ENCODE assay signal across 8 cellular contexts in the genomic region with DNA sequence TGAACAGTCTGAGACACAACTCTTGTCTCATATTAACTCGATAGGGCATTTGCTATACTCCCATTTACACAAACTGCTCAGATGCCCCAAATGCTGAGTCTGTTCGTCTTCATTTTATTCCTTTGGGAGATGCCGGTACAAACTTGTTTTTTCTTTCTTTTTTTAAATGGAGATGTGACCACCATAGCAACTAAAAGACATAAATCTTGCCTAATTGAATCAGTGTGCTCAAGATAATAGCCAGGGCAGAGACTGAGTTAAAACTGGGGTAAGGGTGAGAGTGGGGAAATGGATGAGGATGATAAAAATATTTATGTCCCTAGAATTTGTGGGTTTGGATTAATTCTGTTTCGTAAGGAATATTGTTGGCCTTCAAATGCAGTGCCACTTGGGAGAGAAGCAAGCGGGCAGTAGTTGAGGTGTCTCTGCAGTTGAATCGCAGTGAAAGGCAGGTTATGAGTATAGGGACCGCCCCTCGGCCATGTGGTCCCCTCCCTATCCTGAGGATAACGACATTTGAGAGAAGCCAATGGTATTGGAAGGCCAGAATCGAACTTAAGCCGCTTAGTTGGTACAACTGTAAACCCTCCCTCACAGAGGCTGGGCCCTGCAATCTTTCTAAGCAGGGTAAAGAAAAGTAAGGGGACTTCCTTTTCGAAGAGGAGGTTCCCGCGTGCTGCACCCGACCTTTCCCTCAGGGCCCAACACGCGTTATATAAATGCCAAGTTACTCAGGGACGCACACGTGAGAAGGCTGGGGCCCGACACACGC. TPM values are rescaled to one million over a fixed set of nuclear protein-coding genes. Genes with fewer than 3 reads are reported as not detected.
A peak's percentile ranks its signal among the peaks of the same experiment; 100 is the strongest.
DNase-seq lines count a peak whose midpoint lies in the region; ATAC-seq, FAIRE-seq and TF ChIP-seq lines count a peak whose summit lies in the region.

No MANE protein-coding gene starts in this region.

- in situ Hi-C loops in gastrocnemius medialis (cut with MboI; ENCODE audit: low sequenced_read_pairs in 4 of 4) = loop anchor here in 2 of 4 donors (10.0 to 25.0 kb wide), 3 partner anchors 61 to 464 kb away; a partner anchor contains a TSS

- FAIRE-seq in H54 (lab: Jason Lieb, UNC) = no peak

- peak overlapping the region; percentile 86 for H3K9ac ChIP-seq in NT2/D1 (ENCODE audit: insufficient read length, low read depth)

- TF ChIP-seq POLR2A in gastrocnemius medialis (IDR thresholded peaks at IDR 0.05) (no peak), H54 (IDR thresholded peaks at IDR 0.05; ENCODE audit: low read depth, low read length) (no peak)

- ATAC-seq in left ventricle myocardium superior (peak; percentile 64), gastrocnemius medialis (peak in 1 of 2 donors; percentile 65)

- peak; percentile 81 for DNase-seq in D341Med (ENCODE audit: low spot score)
- DNase-seq in GM20000 (ENCODE audit: low spot score) = peak; percentile 62
- DNase-seq in HL-60 (ENCODE audit: low read depth in 1 of 2, low spot score in 1 of 2) = peak; percentile 57 to 66
- peak; percentile 62 for DNase-seq in NT2/D1 (ENCODE audit: low read depth, low spot score)
- DNase-seq in activated naive CD4-positive, alpha-beta T cell treated with anti-CD3 and anti-CD28 coated beads, Interleukin-2, amount 50 U/mL, for 16 hours = peak; percentile 74
- DNase-seq in left ventricle myocardium superior = no peak
- DNase-seq in gastrocnemius medialis = peak; percentile 24 to 53
- no peak for DNase-seq in H54 (ENCODE audit: insufficient read length, low spot score)

- peak overlapping the region; percentile 87 for H3K4me3 ChIP-seq in HL-60 (replicated peaks; ENCODE audit: insufficient read depth, low read length)
- H3K4me3 ChIP-seq in NT2/D1 (ENCODE audit: insufficient read length, low read depth) = peak overlapping the region; percentile 89
- H3K4me3 ChIP-seq in gastrocnemius medialis = peak overlapping the region; percentile 82 to 99 (median 88)

- H3K27ac ChIP-seq in HL-60 (replicated peaks) = peak overlapping the region; percentile 87
- H3K27ac ChIP-seq in gastrocnemius medialis = peak overlapping the region; percentile 89 to 98 (median 94)

- no peaks in the 10 kb centered on the region for H3K4me1 ChIP-seq in NT2/D1 (ENCODE audit: insufficient read depth, insufficient read length)
- H3K4me1 ChIP-seq in gastrocnemius medialis = peaks cover 28 to 34% of the 10 kb centered on the region in 2 donors

- TF ChIP-seq CTCF in GM20000 (IDR thresholded peaks at IDR 0.05; ENCODE audit: extremely low read depth, missing control alignments) (no peak), HL-60 (IDR thresholded peaks at IDR 0.05; ENCODE audit: insufficient read depth, low read length) (no peak), gastrocnemius medialis (IDR thresholded peaks at IDR 0.05 in 4 of 5, conservative IDR thresholded peaks at IDR 0.05 in 1 of 5) (no peak)

- H3K36me3 ChIP-seq in NT2/D1 (ENCODE audit: insufficient read depth, insufficient read length, low read length) (no peaks in the 10 kb centered on the region), gastrocnemius medialis (no peaks in the 10 kb centered on the region)

- no peaks in the 10 kb centered on the region for H3K9me3 ChIP-seq in NT2/D1 (ENCODE audit: insufficient read depth, low read length)
- no peaks in the 10 kb centered on the region for H3K9me3 ChIP-seq in gastrocnemius medialis

- intact Hi-C loops in left ventricle myocardium superior (cut with micrococcal nuclease) = loop anchor here (5.0 to 10.0 kb wide), 2 partner anchors 71 to 464 kb away; no protein-coding TSS in a partner anchor
- intact Hi-C loops in gastrocnemius medialis (cut with DNase I; ENCODE audit: low total_unique reads) = loop anchor here (2.0 to 10.0 kb wide), 3 partner anchors 23 to 471 kb away; a partner anchor contains a TSS

- H3K27me3 ChIP-seq in HL-60 (ENCODE audit: insufficient read depth, poor library complexity, severe bottlenecking) (no peaks in the 10 kb centered on the region), NT2/D1 (ENCODE audit: insufficient read depth, insufficient read length) (no peaks in the 10 kb centered on the region), gastrocnemius medialis (no peaks in the 10 kb centered on the region)

RNA-seq across cellular contexts. Expression of a gene that starts 0.8 kb away (rescaled TPM):
- total RNA-seq in left ventricle myocardium superior (2.5 TPM), gastrocnemius medialis (10 to 100 TPM in 2 of 4 donors, 1 to 10 TPM in 2; 3.5 to 15.7 (median 8.5) TPM)

Comparison
In these comparisons a context has a peak if more than half of its experiments do, and no peak if none do; other contexts are left out.
1. DNase-seq: peak in D341Med (single experiment), GM20000 (single experiment), HL-60 (2 of 2), NT2/D1 (single experiment), activated naive CD4-positive, alpha-beta T cell treated with anti-CD3 and anti-CD28 coated beads, Interleukin-2, amount 50 U/mL, for 16 hours (single experiment) and gastrocnemius medialis (2 of 2); none in left ventricle myocardium superior (single experiment) and H54 (single experiment).
2. Peak in every context shown above with its lines, with median percentiles within 50 percentile points of each other: H3K4me3 ChIP-seq.